ENCODE assay signal across 9 cellular contexts in genomic region chrX:153694256-153694655, GRCh38. TPM values are rescaled to one million over a fixed set of nuclear protein-coding genes. Genes with fewer than 3 reads are reported as not detected.
"Had no signal": no experiment of that assay in that cellular context is flagged by ENCODE, and none has a peak within 500 bp of the region (broad histone marks: within the 10 kb centered on the region; RNA-seq: fewer than 3 reads in every experiment).

No MANE protein-coding gene starts in this region.

RNA-seq across cellular contexts. Expression of gene PNCK, which starts 20.6 kb away (rescaled TPM):
- total RNA-seq: activated CD4-positive, alpha-beta T cell treated with anti-CD3 and anti-CD28 coated beads, Interleukin-2, amount 10 ng/mL, durations not matched to agents 7 days and 5 days; activated CD8-positive, alpha-beta memory T cell treated with anti-CD3 and anti-CD28 coated beads, Interleukin-2, amount 10 ng/mL, durations not matched to agents 7 days and 5 days; T-helper 1 cell treated with Interleukin-12 subunit alpha and Interleukin-12 subunit beta and Interleukin-4 antibody, amounts not matched to agents 30 ng/mL and 1 ng/mL, for 36 hours; T-helper 2 cell treated with Interferon-gamma antibody and Interleukin-4, amounts not matched to agents 100 ng/mL and 5 ng/mL, for 36 hours had no signal

RNA-seq across cellular contexts. Expression of gene DUSP9, which starts 47.3 kb away (rescaled TPM):
- total RNA-seq: activated CD4-positive, alpha-beta memory T cell treated with anti-CD3 and anti-CD28 coated beads, Interleukin-2, amount 10 ng/mL, durations not matched to agents 7 days and 5 days; activated CD4-positive, alpha-beta T cell treated with anti-CD3 and anti-CD28 coated beads, Interleukin-2, amount 10 ng/mL, durations not matched to agents 7 days and 5 days; activated CD8-positive, alpha-beta T cell treated with anti-CD3 and anti-CD28 coated beads, Interleukin-2, amount 10 ng/mL, durations not matched to agents 7 days and 5 days; activated naive CD8-positive, alpha-beta T cell treated with anti-CD3 and anti-CD28 coated beads, Interleukin-2, amount 10 ng/mL, durations not matched to agents 7 days and 5 days; ascending aorta; T-helper 1 cell treated with Interleukin-12 subunit alpha and Interleukin-12 subunit beta and Interleukin-4 antibody, amounts not matched to agents 30 ng/mL and 1 ng/mL, for 36 hours; T-helper 17 cell; T-helper 2 cell treated with Interferon-gamma antibody and Interleukin-4, amounts not matched to agents 100 ng/mL and 5 ng/mL, for 36 hours had no signal
